In genomic region chr16:54125751-54126655, GRCh38 we compare ENCODE assay signal across 22 cellular contexts.
DNase-seq lines count a peak whose midpoint lies in the region; ATAC-seq and TF ChIP-seq lines count a peak whose summit lies in the region.
"Had no signal": no experiment of that assay in that cellular context is flagged by ENCODE, and none has a peak within 500 bp of the region (broad histone marks: within the 10 kb centered on the region; RNA-seq: fewer than 3 reads in every experiment).

No MANE protein-coding gene starts in this region.

- H4K8ac ChIP-seq in trophoblast cell (ENCODE audit: low read depth, low read length): no peak overlapping the region

- no peak overlapping the region for H3K9ac ChIP-seq in trophoblast cell (ENCODE audit: low read length)
- H3K9ac ChIP-seq: KMS-11 had no signal

- H3K23ac ChIP-seq in trophoblast cell (ENCODE audit: low read length): no peak overlapping the region

- no peak overlapping the region for H3K14ac ChIP-seq in trophoblast cell (ENCODE audit: low read length)

- H3K4ac ChIP-seq in trophoblast cell (ENCODE audit: low read depth, low read length): no peak overlapping the region

- no peak for TF ChIP-seq CTCF in upper lobe of left lung (IDR thresholded peaks at IDR 0.05)

- no peaks in the 10 kb centered on the region for H3K36me3 ChIP-seq in trophoblast cell (ENCODE audit: control insufficient read depth in 1 of 2, insufficient read depth in 2 of 2, low read length in 2 of 2)
- no peaks in the 10 kb centered on the region for H3K36me3 ChIP-seq in upper lobe of left lung

- H2AFZ ChIP-seq in trophoblast cell (ENCODE audit: insufficient read depth, low read length, poor library complexity): no peak overlapping the region

- H3K79me2 ChIP-seq in trophoblast cell (ENCODE audit: control insufficient read depth, insufficient read depth, low read length, poor library complexity): no peaks in the 10 kb centered on the region

- no peak for TF ChIP-seq POLR2A in upper lobe of left lung (IDR thresholded peaks at IDR 0.05)

- TF ChIP-seq EP300 in upper lobe of left lung (IDR thresholded peaks at IDR 0.05): no peak

- DNase-seq in GF-D8 (lab: John Stamatoyannopoulos, UW) (peak; percentile 62), NOMO-1 treated with DMSO at 0.1 percent for 48 hours (lab: John Stamatoyannopoulos, UW; ENCODE audit: unreplicated experiment) (peak; percentile 40), trophoblast cell (peak; percentile 39 to 84), glomerular visceral epithelial cell (ENCODE audit: extremely low spot score) (no peak), upper lobe of left lung (no peak)
- peak; percentile 91 for DNase-seq in Jurkat, Clone E6-1 (ENCODE audit: low read depth, low spot score)
- DNase-seq: CD8-positive, alpha-beta T cell; EL; GDM1; HCEC 1CT; IMR-90; NCI-H2029; NCI-H446; NCI-H524 treated with DMSO at 0.1 percent for 48 hours; NCI-H774; SIG-M5; T-helper 17 cell had no signal

- no peaks in the 10 kb centered on the region for H3K4me1 ChIP-seq in trophoblast cell (ENCODE audit: control insufficient read depth in 1 of 2, insufficient read depth in 2 of 2, low read length in 2 of 2)
- peaks cover 0 to 6% (median 0%) of the 10 kb centered on the region in 4 donors for H3K4me1 ChIP-seq in upper lobe of left lung
- H3K4me1 ChIP-seq: Caco-2 had no signal

- no peak overlapping the region for H2BK120ac ChIP-seq in trophoblast cell (ENCODE audit: insufficient read depth, low read length, poor library complexity)

- ATAC-seq in upper lobe of left lung (ENCODE audit: low FRiP score in 2 of 2) (no peak), HG02884 (IDR thresholded peaks at IDR 0.05; ENCODE audit: unreplicated experiment) (no peak)
- ATAC-seq: CD8-positive, alpha-beta T cell; T-helper 17 cell had no signal

- no peak overlapping the region for H4K12ac ChIP-seq in trophoblast cell (ENCODE audit: low read depth, low read length)

- H3K4me2 ChIP-seq in trophoblast cell (ENCODE audit: low read length): no peak overlapping the region
- H3K4me2 ChIP-seq: KMS-11 had no signal

- H2AK5ac ChIP-seq in trophoblast cell (ENCODE audit: low read length): no peak overlapping the region

- H3K27me3 ChIP-seq in trophoblast cell (ENCODE audit: insufficient read depth, low read length) (no peaks in the 10 kb centered on the region), upper lobe of left lung (no peaks in the 10 kb centered on the region)

- no peak overlapping the region for H3K4me3 ChIP-seq in Jurkat, Clone E6-1 (ENCODE audit: low read length)
- H3K4me3 ChIP-seq in trophoblast cell (ENCODE audit: low read depth, low read length): no peak overlapping the region
- H3K4me3 ChIP-seq in upper lobe of left lung: no peak overlapping the region
- H3K4me3 ChIP-seq: SK-N-MC had no signal

- H3K79me1 ChIP-seq in trophoblast cell (ENCODE audit: low read length): no peaks in the 10 kb centered on the region

- no peak overlapping the region for H2BK12ac ChIP-seq in trophoblast cell (ENCODE audit: low read length)

- WGBS in trophoblast cell (ENCODE audit: extremely low coverage, insufficient coverage, insufficient read length): no CpG with 5 or more reads among the region's 6 CpGs
- WGBS in upper lobe of left lung, 2 donors: 61% methylated on average over 6 of the region's 6 CpGs

- H3K9me3 ChIP-seq in trophoblast cell (ENCODE audit: insufficient read depth, low read depth, low read length) (no peaks in the 10 kb centered on the region), upper lobe of left lung (no peaks in the 10 kb centered on the region)

- no peak overlapping the region for H4K91ac ChIP-seq in trophoblast cell (ENCODE audit: low read depth, low read length)

- H3K27ac ChIP-seq in trophoblast cell (ENCODE audit: low read depth, low read length) (no peak overlapping the region), upper lobe of left lung (no peak overlapping the region)
- H3K27ac ChIP-seq: C4-2B, KMS-11, SK-N-MC had no signal

- H3K18ac ChIP-seq in trophoblast cell (ENCODE audit: low read length): no peak overlapping the region

- no peak overlapping the region for H2BK5ac ChIP-seq in trophoblast cell (ENCODE audit: low read depth, low read length, poor library complexity)

Comparison
In these comparisons a context has a peak if more than half of its experiments do, and no peak if none do; other contexts are left out.
1. DNase-seq: peak in GF-D8 (single experiment), Jurkat, Clone E6-1 (single experiment), NOMO-1 treated with DMSO at 0.1 percent for 48 hours (single experiment) and trophoblast cell (2 of 2); none in glomerular visceral epithelial cell (single experiment) and upper lobe of left lung (0 of 2).